Comparison of ENCODE assay signal across 10 cellular contexts in genomic region chr14:30855345-30856037, GRCh38. TPM values are rescaled to one million over a fixed set of nuclear protein-coding genes. Genes with fewer than 3 reads are reported as not detected.
DNase-seq lines count a peak whose midpoint lies in the region; ATAC-seq lines count a peak whose summit lies in the region.
"Had no signal": no experiment of that assay in that cellular context is flagged by ENCODE, and none has a peak within 500 bp of the region (broad histone marks: within the 10 kb centered on the region; RNA-seq: fewer than 3 reads in every experiment).

No MANE protein-coding gene starts in this region.

- CTCF ChIA-PET in activated naive CD4-positive, alpha-beta T cell treated with anti-CD3 and anti-CD28 coated beads for 36 hours (lab: Charles Lee): no interaction called here

- no peaks in the 10 kb centered on the region for H3K9me3 Mint-ChIP-seq in activated naive CD4-positive, alpha-beta T cell treated with anti-CD3 and anti-CD28 coated beads for 36 hours

- peak overlapping the region; percentile 12 for H3K27ac Mint-ChIP-seq in activated naive CD4-positive, alpha-beta T cell treated with anti-CD3 and anti-CD28 coated beads for 36 hours

- no peak overlapping the region for H3K4me3 Mint-ChIP-seq in activated naive CD4-positive, alpha-beta T cell treated with anti-CD3 and anti-CD28 coated beads for 36 hours

- H3K27me3 Mint-ChIP-seq in activated naive CD4-positive, alpha-beta T cell treated with anti-CD3 and anti-CD28 coated beads for 36 hours (ENCODE audit: low read depth): peaks cover 17% of the 10 kb centered on the region

- intact Hi-C loops in activated naive CD4-positive, alpha-beta T cell treated with anti-CD3 and anti-CD28 coated beads for 36 hours (cut with micrococcal nuclease): loop anchor here (1.0 to 2.0 kb wide), 3 partner anchors 19 to 233 kb away; partner anchors contain the start of genes COCH, SCFD1 and STRN3

- peak; percentile 61 for DNase-seq in activated naive CD4-positive, alpha-beta T cell treated with anti-CD3 and anti-CD28 coated beads for 36 hours
- no peak for DNase-seq in activated naive CD4-positive, alpha-beta T cell (lab: John Stamatoyannopoulos, UW)
- peak; percentile 61 for DNase-seq in stimulated activated naive CD8-positive, alpha-beta T cell treated with anti-CD3 and anti-CD28 coated beads, Interleukin-15, Interleukin-2, amounts not matched to agents 100 U/mL and 50 U/mL, for 24 hours
- DNase-seq in anterior cingulate cortex (lab: John Stamatoyannopoulos, UW): no peak
- DNase-seq in T-helper 1 cell: no peak
- no peak for DNase-seq in midbrain (lab: John Stamatoyannopoulos, UW)
- DNase-seq: NCI-H187, stomach had no signal

- peak; percentile 70 for ATAC-seq in GM21825 (IDR thresholded peaks at IDR 0.05; ENCODE audit: unreplicated experiment)
- peak; percentile 42 for ATAC-seq in HG03565 (IDR thresholded peaks at IDR 0.05; ENCODE audit: unreplicated experiment)
- peak; percentile 86 for ATAC-seq in stimulated activated naive CD8-positive, alpha-beta T cell treated with anti-CD3 and anti-CD28 coated beads, Interleukin-15, Interleukin-2, amounts not matched to agents 100 U/mL and 50 U/mL, for 24 hours

- H3K36me3 Mint-ChIP-seq in activated naive CD4-positive, alpha-beta T cell treated with anti-CD3 and anti-CD28 coated beads for 36 hours (ENCODE audit: low read depth): no peaks in the 10 kb centered on the region

- peaks cover 17% of the 10 kb centered on the region for H3K4me1 Mint-ChIP-seq in activated naive CD4-positive, alpha-beta T cell treated with anti-CD3 and anti-CD28 coated beads for 36 hours (ENCODE audit: low read depth)

RNA-seq across cellular contexts. Expression of gene COCH, which starts 18.9 kb away (rescaled TPM):
- total RNA-seq in activated naive CD4-positive, alpha-beta T cell treated with anti-CD3 and anti-CD28 coated beads for 36 hours: 1 to 10 TPM; 1.3 TPM

Comparison
In these comparisons a context has a peak if more than half of its experiments do, and no peak if none do; other contexts are left out.
1. DNase-seq: peak in activated naive CD4-positive, alpha-beta T cell treated with anti-CD3 and anti-CD28 coated beads for 36 hours (single experiment) and stimulated activated naive CD8-positive, alpha-beta T cell treated with anti-CD3 and anti-CD28 coated beads, Interleukin-15, Interleukin-2, amounts not matched to agents 100 U/mL and 50 U/mL, for 24 hours (single experiment); none in activated naive CD4-positive, alpha-beta T cell (0 of 4), anterior cingulate cortex (0 of 58), T-helper 1 cell (0 of 5) and midbrain (single experiment).
2. Peak in every context shown above with its lines, with median percentiles within 50 percentile points of each other: ATAC-seq.